In the genomic region with DNA sequence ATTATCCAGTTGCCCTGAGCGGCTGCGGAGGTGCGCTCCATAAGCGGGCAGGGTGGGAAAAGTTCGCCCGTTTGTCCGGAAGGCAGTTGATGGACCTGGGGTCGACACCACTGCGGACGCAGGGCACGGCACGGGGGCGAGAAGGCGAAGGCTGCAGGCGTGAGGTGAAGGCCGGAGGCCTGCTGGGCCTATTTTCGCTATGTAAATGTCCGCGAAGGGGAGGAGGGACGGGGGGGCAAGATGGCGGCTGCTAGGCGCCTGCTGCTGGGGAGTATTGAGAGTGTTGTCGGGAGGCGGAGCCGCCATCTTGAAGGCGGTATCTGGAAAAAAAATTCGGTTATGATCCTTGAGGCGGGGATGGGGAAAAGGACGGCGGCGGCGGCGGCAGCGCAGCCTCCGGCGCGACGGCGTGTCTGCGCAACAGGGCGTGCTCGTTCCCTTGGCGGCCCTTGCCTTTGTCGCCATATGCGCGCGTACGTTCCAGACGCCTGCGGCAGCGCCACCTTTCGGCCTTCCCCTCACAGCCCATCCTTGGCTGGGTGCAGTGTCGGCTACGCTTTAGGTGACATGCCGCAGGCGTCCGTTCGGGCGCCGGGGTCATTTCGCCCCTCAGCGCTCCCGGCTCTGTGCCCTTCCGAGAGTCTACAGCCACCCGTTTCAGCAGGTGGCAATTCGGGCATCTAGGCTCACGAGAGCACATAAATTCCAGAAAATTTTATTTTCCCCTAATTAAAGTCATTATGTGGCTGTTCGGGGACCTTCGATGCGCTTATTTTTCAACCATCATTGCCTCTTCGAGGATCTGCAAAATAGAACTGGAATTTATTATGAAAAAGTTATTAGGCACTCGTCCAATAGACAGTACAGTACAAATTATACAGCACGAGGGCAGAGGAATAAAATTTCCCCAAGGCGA, we compare ENCODE assay signal across 8 cellular contexts. TPM values are rescaled to one million over a fixed set of nuclear protein-coding genes. Genes with fewer than 3 reads are reported as not detected.
DNase-seq lines count a peak whose midpoint lies in the region; ATAC-seq and TF ChIP-seq lines count a peak whose summit lies in the region.

No MANE protein-coding gene starts in this region.

- no peaks in the 10 kb centered on the region for H3K27me3 ChIP-seq in heart right ventricle

- intact Hi-C loops in heart right ventricle (cut with DNase I), result loop anchor here in 4 of 10 donors (5.0 to 10.0 kb wide), 3 partner anchors 66 to 91 kb away; a partner anchor contains a TSS

- ATAC-seq in GM19455 (IDR thresholded peaks at IDR 0.05; ENCODE audit: unreplicated experiment) (peak; percentile 66), heart right ventricle (peak in 5 of 8 donors; percentile 92 to 96 (median 96)), GM18873 (IDR thresholded peaks at IDR 0.05; ENCODE audit: low FRiP score, unreplicated experiment) (no peak)

- peak overlapping the region in 7 of 10 donors; percentile 97 to 100 (median 99) for H3K27ac ChIP-seq in heart right ventricle

- H3K9me3 ChIP-seq in heart right ventricle, result no peaks in the 10 kb centered on the region

- peaks cover 0 to 12% (median 0%) of the 10 kb centered on the region in 9 donors for H3K36me3 ChIP-seq in heart right ventricle

- DNase-seq in LNCaP clone FGC (ENCODE audit: low read depth) (peak; percentile 72), heart right ventricle (peak; percentile 87 to 88), NCI-H510A treated with DMSO at 0.1 percent for 48 hours (lab: John Stamatoyannopoulos, UW) (no peak), NCI-H128 (lab: John Stamatoyannopoulos, UW; ENCODE audit: unreplicated experiment) (no peak)
- DNase-seq in activated CD8-positive, alpha-beta memory T cell treated with anti-CD3 and anti-CD28 coated beads, Interleukin-2, amount 50 U/mL, for 48 hours, result peak; percentile 87
- peak; percentile 76 to 80 for DNase-seq in stimulated activated CD4-positive, alpha-beta T cell treated with anti-CD3 and anti-CD28 coated beads, Interleukin-4, amount 100 ng/mL, for 4 hours

- peak; percentile 78 for TF ChIP-seq CTCF in LNCaP clone FGC (IDR thresholded peaks at IDR 0.05; ENCODE audit: control insufficient read depth, extremely low read depth, insufficient read depth)
- peak in 6 of 9 donors; percentile 51 to 84 (median 70) for TF ChIP-seq CTCF in heart right ventricle (IDR thresholded peaks at IDR 0.05)

- H3K4me3 ChIP-seq in LNCaP clone FGC (ENCODE audit: low read depth, low read length), result peak overlapping the region; percentile 66
- H3K4me3 ChIP-seq in heart right ventricle, result peak overlapping the region in 8 of 10 donors; percentile 21 to 76 (median 70)

- WGBS in heart right ventricle, 2 donors, result 0% methylated on average over 52 to 74 of the region's 74 CpGs

- H3K4me1 ChIP-seq in heart right ventricle, result peaks cover 0 to 53% (median 8%) of the 10 kb centered on the region in 9 donors

RNA-seq across cellular contexts. Expression of a gene that starts 0.7 kb away (rescaled TPM):
- total RNA-seq in heart right ventricle, result 10 to 100 TPM in 7 of 10 donors, not detected in 3; 10.4 to 17.1 (median 12.5) TPM
- 1 to 10 TPM; 2.4 to 6.5 TPM for polyA plus RNA-seq in heart right ventricle

Comparison
In these comparisons a context has a peak if more than half of its experiments do, and no peak if none do; other contexts are left out.
1. DNase-seq: peak in LNCaP clone FGC (single experiment), activated CD8-positive, alpha-beta memory T cell treated with anti-CD3 and anti-CD28 coated beads, Interleukin-2, amount 50 U/mL, for 48 hours (single experiment), heart right ventricle (2 of 2) and stimulated activated CD4-positive, alpha-beta T cell treated with anti-CD3 and anti-CD28 coated beads, Interleukin-4, amount 100 ng/mL, for 4 hours (2 of 2); none in NCI-H510A treated with DMSO at 0.1 percent for 48 hours (single experiment) and NCI-H128 (single experiment).